ENCODE assay signal across 8 cellular contexts in genomic region chr6:43021270-43022047, GRCh38. TPM values are rescaled to one million over a fixed set of nuclear protein-coding genes. Genes with fewer than 3 reads are reported as not detected.
DNase-seq lines count a peak whose midpoint lies in the region; ATAC-seq and TF ChIP-seq lines count a peak whose summit lies in the region.

Gene RRP36 (plus strand): TSS chr6:43021623. CDS start chr6:43021655, 32 bp downstream.

- peaks cover 5% of the 10 kb centered on the region for H3K4me1 ChIP-seq in ectodermal cell (ENCODE audit: control insufficient read depth, insufficient read depth, low read length)
- peaks cover 33% of the 10 kb centered on the region for H3K4me1 ChIP-seq in lower lobe of right lung

- ATAC-seq in GM18519 (IDR thresholded peaks at IDR 0.05; ENCODE audit: low FRiP score, unreplicated experiment): peak; percentile 44
- peak; percentile 62 for ATAC-seq in HG03196 (IDR thresholded peaks at IDR 0.05; ENCODE audit: unreplicated experiment)
- ATAC-seq in lower lobe of right lung: peak; percentile 88 to 97

- POLR2A ChIA-PET in activated CD4-positive, alpha-beta memory T cell treated with anti-CD3 and anti-CD28 coated beads, Interleukin-2, amount 10 ng/mL, durations not matched to agents 7 days and 5 days (lab: Charles Lee): interaction anchor here (0.7 to 3.8 kb wide), 14 partner anchors 7 to 1163 kb away, joined by 3 to 27 read pairs (median 4); partner anchors contain the start of genes CNPY3, CUL7, KLHDC3 and PEX6

- no peaks in the 10 kb centered on the region for H3K27me3 Mint-ChIP-seq in activated CD4-positive, alpha-beta memory T cell treated with anti-CD3 and anti-CD28 coated beads, Interleukin-2, amount 10 ng/mL, durations not matched to agents 7 days and 5 days

- peaks cover 46% of the 10 kb centered on the region for H3K4me1 Mint-ChIP-seq in activated CD4-positive, alpha-beta memory T cell treated with anti-CD3 and anti-CD28 coated beads, Interleukin-2, amount 10 ng/mL, durations not matched to agents 7 days and 5 days

- intact Hi-C loops in lower lobe of right lung (cut with DNase I): no loop called here

- 2% methylated on average over 56 of the region's 56 CpGs for WGBS in ectodermal cell, 2 experiments

- peak within 1 kb of the TSS; percentile 85 for H3K4me3 Mint-ChIP-seq in activated CD4-positive, alpha-beta memory T cell treated with anti-CD3 and anti-CD28 coated beads, Interleukin-2, amount 10 ng/mL, durations not matched to agents 7 days and 5 days

- H3K9me3 ChIP-seq in ectodermal cell (ENCODE audit: control insufficient read depth, low read length): no peaks in the 10 kb centered on the region
- H3K9me3 ChIP-seq in lower lobe of right lung: no peaks in the 10 kb centered on the region

- no peaks in the 10 kb centered on the region for H3K27me3 ChIP-seq in ectodermal cell (ENCODE audit: control insufficient read depth, insufficient read depth, low read length, poor library complexity, severe bottlenecking)
- H3K27me3 ChIP-seq in lower lobe of right lung (ENCODE audit: low read depth): no peaks in the 10 kb centered on the region

- no peaks in the 10 kb centered on the region for H3K9me3 Mint-ChIP-seq in activated CD4-positive, alpha-beta memory T cell treated with anti-CD3 and anti-CD28 coated beads, Interleukin-2, amount 10 ng/mL, durations not matched to agents 7 days and 5 days

- peak; percentile 69 for DNase-seq in NCI-H774 (lab: John Stamatoyannopoulos, UW)
- peak; percentile 63 for DNase-seq in activated CD4-positive, alpha-beta memory T cell treated with anti-CD3 and anti-CD28 coated beads, Interleukin-2, amount 10 ng/mL, durations not matched to agents 7 days and 5 days
- DNase-seq in lower lobe of right lung: peak; percentile 91
- DNase-seq in stimulated activated CD4-positive, alpha-beta T cell treated with anti-CD3 and anti-CD28 coated beads, TNF-alpha, amount 100 ng/mL, for 1 hour (ENCODE audit: low read depth in 3 of 3, low spot score in 1 of 3): peak; percentile 25 to 69 (median 28)

- H3K36me3 Mint-ChIP-seq in activated CD4-positive, alpha-beta memory T cell treated with anti-CD3 and anti-CD28 coated beads, Interleukin-2, amount 10 ng/mL, durations not matched to agents 7 days and 5 days (ENCODE audit: low read depth): peaks cover 62% of the 10 kb centered on the region

- no peak for TF ChIP-seq CTCF in 22Rv1 (IDR thresholded peaks at IDR 0.05)
- TF ChIP-seq CTCF in lower lobe of right lung (IDR thresholded peaks at IDR 0.05): no peak

- H3K27ac Mint-ChIP-seq in activated CD4-positive, alpha-beta memory T cell treated with anti-CD3 and anti-CD28 coated beads, Interleukin-2, amount 10 ng/mL, durations not matched to agents 7 days and 5 days: peak within 1 kb of the TSS; percentile 79

- H3K36me3 ChIP-seq in ectodermal cell (ENCODE audit: control insufficient read depth, insufficient read depth, low read length): peaks cover 36% of the 10 kb centered on the region
- peaks cover 56% of the 10 kb centered on the region for H3K36me3 ChIP-seq in lower lobe of right lung

- CTCF ChIA-PET in activated CD4-positive, alpha-beta memory T cell treated with anti-CD3 and anti-CD28 coated beads, Interleukin-2, amount 10 ng/mL, durations not matched to agents 7 days and 5 days (lab: Charles Lee): interaction anchor here (0.8 to 2.3 kb wide), 9 partner anchors 8 to 122 kb away, joined by 3 to 13 read pairs (median 3); partner anchors contain the start of genes CNPY3, KLC4, KLHDC3 and MEA1

- peak within 1 kb of the TSS; percentile 90 for H3K4me3 ChIP-seq in ectodermal cell (ENCODE audit: insufficient read depth, low read depth, low read length)
- peak within 1 kb of the TSS; percentile 99 for H3K4me3 ChIP-seq in lower lobe of right lung

- H3K27ac ChIP-seq in 22Rv1: peak within 1 kb of the TSS; percentile 84
- H3K27ac ChIP-seq in ectodermal cell (ENCODE audit: insufficient read depth, low read depth, low read length, poor library complexity, severe bottlenecking): no peak within 1 kb of the TSS
- H3K27ac ChIP-seq in lower lobe of right lung: peak within 1 kb of the TSS; percentile 89

RNA-seq across cellular contexts. Expression of gene RRP36, which starts in this region (rescaled TPM):
- total RNA-seq in activated CD4-positive, alpha-beta memory T cell treated with anti-CD3 and anti-CD28 coated beads, Interleukin-2, amount 10 ng/mL, durations not matched to agents 7 days and 5 days: 10 to 100 TPM; 59.2 to 60.4 TPM
- 100 TPM for polyA plus RNA-seq in ectodermal cell (2013, experiment 1 of 4)
- 110 TPM for polyA plus RNA-seq in ectodermal cell (2013, experiment 2 of 4)
- polyA plus RNA-seq in ectodermal cell (2013, experiment 3 of 4): 78.8 TPM
- polyA plus RNA-seq in ectodermal cell (2013, experiment 4 of 4): 79.2 TPM
- 35.3 TPM for total RNA-seq in lower lobe of right lung

Comparison
In these comparisons a context has a peak if more than half of its experiments do, and no peak if none do; other contexts are left out.
1. DNase-seq: peak in every context shown above with its lines; median percentile 91 in lower lobe of right lung; 69 in NCI-H774; 63 in activated CD4-positive, alpha-beta memory T cell treated with anti-CD3 and anti-CD28 coated beads, Interleukin-2, amount 10 ng/mL, durations not matched to agents 7 days and 5 days; 28 in stimulated activated CD4-positive, alpha-beta T cell treated with anti-CD3 and anti-CD28 coated beads, TNF-alpha, amount 100 ng/mL, for 1 hour.